In the genomic region with DNA sequence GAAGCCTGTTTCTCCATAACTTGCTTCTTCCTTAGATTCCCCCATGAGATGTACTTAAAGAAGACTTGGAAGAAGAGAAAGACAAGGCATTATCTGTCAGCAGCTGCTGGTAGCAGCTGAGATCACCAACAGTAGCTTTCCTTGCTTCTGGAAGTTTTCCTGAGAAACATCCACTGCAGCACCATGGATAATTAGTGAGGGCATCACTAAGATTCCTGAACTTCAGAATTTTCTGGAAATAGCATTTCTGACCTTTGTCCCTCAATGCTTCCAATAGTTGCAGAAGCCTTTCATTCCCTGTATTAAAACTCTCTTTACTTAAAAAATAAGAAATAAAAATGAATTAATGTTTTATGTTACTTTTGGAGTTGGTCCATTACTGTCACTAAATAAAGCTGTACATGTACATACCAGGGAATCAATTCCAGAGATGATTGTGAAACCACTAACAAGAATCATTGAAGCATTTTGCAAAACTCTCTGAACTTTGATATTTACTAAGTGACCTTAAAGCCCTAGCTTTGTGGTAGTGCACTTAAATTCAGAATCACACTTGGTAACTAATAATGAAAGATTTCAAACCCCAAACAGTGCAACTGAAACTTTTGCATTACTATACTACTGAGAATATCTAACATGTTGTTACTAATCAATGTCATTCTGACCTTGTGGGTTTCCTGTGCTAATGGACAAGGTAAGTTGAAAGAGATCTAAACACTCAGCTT, we compare ENCODE assay signal across 14 cellular contexts.
DNase-seq lines count a peak whose midpoint lies in the region; ATAC-seq and TF ChIP-seq lines count a peak whose summit lies in the region.
"Had no signal": no experiment of that assay in that cellular context is flagged by ENCODE, and none has a peak within 500 bp of the region (broad histone marks: within the 10 kb centered on the region; RNA-seq: fewer than 3 reads in every experiment).

A gene (plus strand): TSS at position 538 of the 725 bp plus-strand sequence. CDS start 99 bp downstream, at position 637.

- no peaks in the 10 kb centered on the region for H3K79me2 ChIP-seq in KMS-11 (ENCODE audit: insufficient read depth, low read depth)

- DNase-seq in erythroblast (lab: John Stamatoyannopoulos, UW): no peak
- no peak for DNase-seq in inferior parietal cortex (ENCODE audit: extremely low spot score)
- DNase-seq in foreskin melanocyte: no peak
- no peak for DNase-seq in HPDE6-E6E7 (ENCODE audit: extremely low spot score)
- DNase-seq: activated T-cell treated with anti-CD3 and anti-CD28 coated beads, Interleukin-2, amount 50 U/mL, for 1 hour; DMS153; NCI-H526; nephron progenitor cell; upper lobe of left lung had no signal

- ATAC-seq in GM18511 (IDR thresholded peaks at IDR 0.05; ENCODE audit: unreplicated experiment) (peak; percentile 97), GM21447 (IDR thresholded peaks at IDR 0.05; ENCODE audit: unreplicated experiment) (peak; percentile 78), HG03039 (IDR thresholded peaks at IDR 0.05; ENCODE audit: unreplicated experiment) (peak; percentile 88)
- ATAC-seq: gastroesophageal sphincter had no signal

- no peak within 1 kb of the TSS for H2AFZ ChIP-seq in KMS-11 (ENCODE audit: low read depth)

- no peak within 1 kb of the TSS for H3K4me3 ChIP-seq in KMS-11 (IDR thresholded peaks at IDR 0.05; ENCODE audit: insufficient read depth, low read depth, low read length)
- H3K4me3 ChIP-seq: gastroesophageal sphincter, upper lobe of left lung had no signal

- TF ChIP-seq POLR2A in erythroblast (IDR thresholded peaks at IDR 0.05; ENCODE audit: low read length): no peak

- H4K20me1 ChIP-seq in KMS-11 (ENCODE audit: insufficient read depth): no peaks in the 10 kb centered on the region

- peak within 1 kb of the TSS; percentile 37 for H3K4me2 ChIP-seq in KMS-11

- TF ChIP-seq CTCF in KMS-11 (conservative IDR thresholded peaks at IDR 0.05; ENCODE audit: low read depth, low read length): no peak

- no peaks in the 10 kb centered on the region for H3K36me3 ChIP-seq in KMS-11 (ENCODE audit: insufficient read depth)
- H3K36me3 ChIP-seq: gastroesophageal sphincter, upper lobe of left lung had no signal

- H3K9ac ChIP-seq in KMS-11: no peak within 1 kb of the TSS

- peaks cover 21% of the 10 kb centered on the region for H3K4me1 ChIP-seq in KMS-11 (ENCODE audit: low read depth, poor library complexity, severe bottlenecking)
- H3K4me1 ChIP-seq: gastroesophageal sphincter, upper lobe of left lung had no signal

- H3K27ac ChIP-seq in KMS-11: no peak within 1 kb of the TSS
- H3K27ac ChIP-seq: gastroesophageal sphincter, upper lobe of left lung had no signal

- no peaks in the 10 kb centered on the region for H3K27me3 ChIP-seq in KMS-11 (ENCODE audit: insufficient read depth, low read depth)
- H3K27me3 ChIP-seq: gastroesophageal sphincter, upper lobe of left lung had no signal
